ENCODE assay signal across 18 cellular contexts in the genomic region with DNA sequence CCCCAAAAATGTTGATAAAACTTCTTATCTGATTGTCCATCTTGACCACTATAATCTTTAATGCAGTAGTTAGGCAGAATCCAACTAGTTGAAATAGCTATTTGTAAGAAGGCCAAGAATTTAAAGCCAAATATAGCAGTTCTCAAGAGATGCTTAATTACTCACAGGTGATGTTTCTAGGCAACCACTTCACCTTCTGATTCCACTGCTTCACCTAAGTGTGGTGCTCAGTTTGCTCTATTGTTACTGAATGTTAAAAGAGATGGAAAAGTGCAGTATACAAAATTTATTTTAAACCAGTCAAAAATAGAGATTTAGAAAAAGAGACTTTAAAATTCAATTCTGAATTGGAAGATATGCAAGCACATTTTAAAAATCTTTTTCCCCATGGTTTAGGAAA.
"Had no signal": no experiment of that assay in that cellular context is flagged by ENCODE, and none has a peak within 500 bp of the region (broad histone marks: within the 10 kb centered on the region; RNA-seq: fewer than 3 reads in every experiment).

No MANE protein-coding gene starts in this region.

- ATAC-seq: foreskin keratinocyte; gastroesophageal sphincter; heart left ventricle; left lobe of liver; mucosa of descending colon; naive thymus-derived CD4-positive, alpha-beta T cell; right cardiac atrium; stimulated activated memory B cell treated with anti-CD40 and anti-IgM and Interleukin-4, amounts not matched to agents 10 μg/mL and 1 μg/mL and 100 μg/mL, for 72 hours; stimulated activated naive CD8-positive, alpha-beta T cell treated with anti-CD3 and anti-CD28 coated beads, Interleukin-15, Interleukin-2, amounts not matched to agents 100 U/mL and 50 U/mL, for 24 hours had no signal

- DNase-seq: dermis blood vessel endothelial cell; effector memory CD4-positive, alpha-beta T cell; foreskin keratinocyte; heart left ventricle; kidney; mesenchymal stem cell; mucosa of descending colon; naive thymus-derived CD4-positive, alpha-beta T cell; right cardiac atrium; spleen; stimulated activated CD4-positive, alpha-beta T cell treated with anti-CD3 and anti-CD28 coated beads, Interleukin-4, amount 100 ng/mL, for 4 hours; stimulated activated naive CD8-positive, alpha-beta T cell treated with anti-CD3 and anti-CD28 coated beads, Interleukin-15, Interleukin-2, amounts not matched to agents 100 U/mL and 50 U/mL, for 24 hours; substantia nigra; testis; tibial artery had no signal
